Comparison of ENCODE assay signal across 8 cellular contexts in the genomic region with DNA sequence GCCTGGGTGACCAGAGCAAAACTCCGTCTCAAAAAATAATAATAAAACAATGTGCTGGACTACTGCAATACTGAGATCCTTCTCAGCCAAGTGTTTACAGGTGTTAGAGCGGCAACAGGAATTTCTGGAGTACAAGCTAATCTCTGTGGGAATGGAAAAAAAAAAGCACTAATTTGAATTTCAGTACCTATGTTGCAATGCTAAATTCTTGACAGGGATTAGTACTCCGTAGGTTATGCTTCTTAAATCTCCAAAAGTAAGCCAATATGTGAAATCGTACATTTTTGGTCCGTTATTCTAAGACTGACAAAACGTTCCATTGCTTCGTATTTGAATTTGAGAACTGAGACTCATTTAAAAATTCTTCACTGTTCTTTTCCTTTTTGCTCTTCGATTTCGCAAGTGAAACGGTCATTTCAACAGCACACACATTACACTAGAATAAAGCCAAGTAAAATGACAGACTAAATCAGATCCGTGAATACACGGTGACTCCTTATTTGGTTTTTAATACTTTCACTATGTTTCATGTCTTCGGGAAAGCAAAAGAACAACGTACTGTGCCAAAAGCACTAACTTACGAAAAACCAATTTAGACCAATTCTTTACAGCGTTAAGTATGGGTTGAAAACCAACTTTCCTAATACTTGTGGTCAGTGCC. TPM values are rescaled to one million over a fixed set of nuclear protein-coding genes. Genes with fewer than 3 reads are reported as not detected.
DNase-seq lines count a peak whose midpoint lies in the region; ATAC-seq and TF ChIP-seq lines count a peak whose summit lies in the region.

No MANE protein-coding gene starts in this region.

- peak overlapping the region; percentile 74 for H3K9ac ChIP-seq in trophoblast cell (ENCODE audit: low read length)

- H3K14ac ChIP-seq in trophoblast cell (ENCODE audit: low read length), result no peak overlapping the region

- peaks cover 7% of the 10 kb centered on the region for H3K79me2 ChIP-seq in trophoblast cell (ENCODE audit: control insufficient read depth, insufficient read depth, low read length, poor library complexity)

- no peaks in the 10 kb centered on the region for H3K27me3 Mint-ChIP-seq in activated CD4-positive, alpha-beta T cell treated with anti-CD3 and anti-CD28 coated beads, Interleukin-2, amount 10 ng/mL, durations not matched to agents 24 days and 14 days

- no peaks in the 10 kb centered on the region for H3K27me3 ChIP-seq in RWPE2 (ENCODE audit: insufficient read depth, poor library complexity, severe bottlenecking)
- no peaks in the 10 kb centered on the region for H3K27me3 ChIP-seq in trophoblast cell (ENCODE audit: insufficient read depth, low read length)

- intact Hi-C loops in activated CD4-positive, alpha-beta T cell treated with anti-CD3 and anti-CD28 coated beads, Interleukin-2, amount 10 ng/mL, durations not matched to agents 24 days and 14 days (cut with micrococcal nuclease), result loop anchor here (5.0 kb wide), 1 partner anchor 133 kb away; a partner anchor contains a TSS

- H3K9me3 ChIP-seq in RWPE2 (ENCODE audit: severe bottlenecking), result no peaks in the 10 kb centered on the region
- peaks cover 4% of the 10 kb centered on the region for H3K9me3 ChIP-seq in trophoblast cell (ENCODE audit: insufficient read depth, low read depth, low read length)

- no peak for TF ChIP-seq CTCF in RWPE2 (IDR thresholded peaks at IDR 0.05; ENCODE audit: poor library complexity, severe bottlenecking)

- no peak overlapping the region for H3K18ac ChIP-seq in trophoblast cell (ENCODE audit: low read length)

- H3K27ac ChIP-seq in RWPE2 (ENCODE audit: poor library complexity, severe bottlenecking) (peak overlapping the region; percentile 90), epithelial cell of prostate (peak overlapping the region; percentile 95), trophoblast cell (ENCODE audit: low read depth, low read length) (no peak overlapping the region)

- no peak overlapping the region for H4K91ac ChIP-seq in trophoblast cell (ENCODE audit: low read depth, low read length)

- WGBS in trophoblast cell (ENCODE audit: extremely low coverage, insufficient coverage, insufficient read length), result no CpG with 5 or more reads among the region's 16 CpGs

- H3K4me1 Mint-ChIP-seq in activated CD4-positive, alpha-beta T cell treated with anti-CD3 and anti-CD28 coated beads, Interleukin-2, amount 10 ng/mL, durations not matched to agents 24 days and 14 days, result peaks cover 31% of the 10 kb centered on the region

- H2AK5ac ChIP-seq in trophoblast cell (ENCODE audit: low read length), result no peak overlapping the region

- H4K8ac ChIP-seq in trophoblast cell (ENCODE audit: low read depth, low read length), result no peak overlapping the region

- H3K4me1 ChIP-seq in RWPE2 (ENCODE audit: insufficient read depth, poor library complexity, severe bottlenecking) (peaks cover 46% of the 10 kb centered on the region), trophoblast cell (ENCODE audit: control insufficient read depth in 1 of 2, insufficient read depth in 2 of 2, low read length in 2 of 2) (peaks cover 2 to 5% of the 10 kb centered on the region in 2 experiments)

- no peak overlapping the region for H4K12ac ChIP-seq in trophoblast cell (ENCODE audit: low read depth, low read length)

- H3K4me3 ChIP-seq in RWPE2 (ENCODE audit: severe bottlenecking) (peak overlapping the region; percentile 76), trophoblast cell (ENCODE audit: low read depth, low read length) (no peak overlapping the region)

- H3K36me3 ChIP-seq in RWPE2 (ENCODE audit: low read depth) (peaks cover 27% of the 10 kb centered on the region), trophoblast cell (ENCODE audit: control insufficient read depth in 1 of 2, insufficient read depth in 2 of 2, low read length in 2 of 2) (peaks cover 0 to 3% of the 10 kb centered on the region in 2 experiments)

- peak overlapping the region; percentile 94 for H3K4me2 ChIP-seq in trophoblast cell (ENCODE audit: low read length)

- H3K4ac ChIP-seq in trophoblast cell (ENCODE audit: low read depth, low read length), result no peak overlapping the region

- peaks cover 12% of the 10 kb centered on the region for H3K79me1 ChIP-seq in trophoblast cell (ENCODE audit: low read length)

- no peak overlapping the region for H3K23ac ChIP-seq in trophoblast cell (ENCODE audit: low read length)

- H2BK5ac ChIP-seq in trophoblast cell (ENCODE audit: low read depth, low read length, poor library complexity), result no peak overlapping the region

- no peak overlapping the region for H2BK120ac ChIP-seq in trophoblast cell (ENCODE audit: insufficient read depth, low read length, poor library complexity)

- H2BK12ac ChIP-seq in trophoblast cell (ENCODE audit: low read length), result no peak overlapping the region

- H3K4me3 Mint-ChIP-seq in activated CD4-positive, alpha-beta T cell treated with anti-CD3 and anti-CD28 coated beads, Interleukin-2, amount 10 ng/mL, durations not matched to agents 24 days and 14 days, result peak overlapping the region; percentile 82

- no peak overlapping the region for H2AFZ ChIP-seq in trophoblast cell (ENCODE audit: insufficient read depth, low read length, poor library complexity)

- no peak for DNase-seq in activated CD4-positive, alpha-beta T cell treated with anti-CD3 and anti-CD28 coated beads, Interleukin-2, amount 10 ng/mL, durations not matched to agents 24 days and 14 days
- DNase-seq in activated CD4-positive, alpha-beta T cell treated with anti-CD3 and anti-CD28 coated beads for 48 hours, result no peak
- DNase-seq in RWPE2 (ENCODE audit: low spot score) (no peak), epithelial cell of prostate (ENCODE audit: low read depth, low spot score) (no peak), trophoblast cell (peak in 1 of 2 donors; percentile 61), cerebellar nuclear complex (lab: John Stamatoyannopoulos, UW) (no peak), G401 (ENCODE audit: low spot score) (no peak)

- H3K36me3 Mint-ChIP-seq in activated CD4-positive, alpha-beta T cell treated with anti-CD3 and anti-CD28 coated beads, Interleukin-2, amount 10 ng/mL, durations not matched to agents 24 days and 14 days (ENCODE audit: low read depth), result peaks cover 17% of the 10 kb centered on the region

- no peak for ATAC-seq in RWPE2 (ENCODE audit: low read depth)
- ATAC-seq in GM19351 (IDR thresholded peaks at IDR 0.05; ENCODE audit: unreplicated experiment), result no peak

- H3K9me3 Mint-ChIP-seq in activated CD4-positive, alpha-beta T cell treated with anti-CD3 and anti-CD28 coated beads, Interleukin-2, amount 10 ng/mL, durations not matched to agents 24 days and 14 days, result no peaks in the 10 kb centered on the region

- in situ Hi-C loops in G401 (cut with HindIII; ENCODE audit: low sequenced_read_pairs), result no loop called here

- H3K27ac Mint-ChIP-seq in activated CD4-positive, alpha-beta T cell treated with anti-CD3 and anti-CD28 coated beads, Interleukin-2, amount 10 ng/mL, durations not matched to agents 24 days and 14 days, result peak overlapping the region; percentile 88

RNA-seq across cellular contexts. Expression of a gene that starts 1.0 kb away (rescaled TPM):
- 38.5 and 39.5 TPM in 2 replicates for total RNA-seq in activated CD4-positive, alpha-beta T cell treated with anti-CD3 and anti-CD28 coated beads, Interleukin-2, amount 10 ng/mL, durations not matched to agents 24 days and 14 days
- polyA plus RNA-seq in trophoblast cell (2013), result 17.6 and 18.0 TPM in 2 replicates
- total RNA-seq in G401 (2014; rRNA removed; shearing (Covaris generic)), result 26.0 and 40.0 TPM in 2 replicates

RNA-seq across cellular contexts. Expression of a gene that starts 11.1 kb away (rescaled TPM):
- 51.3 and 54.2 TPM in 2 replicates for total RNA-seq in activated CD4-positive, alpha-beta T cell treated with anti-CD3 and anti-CD28 coated beads, Interleukin-2, amount 10 ng/mL, durations not matched to agents 24 days and 14 days
- polyA plus RNA-seq in trophoblast cell (2013), result 186 and 191 TPM in 2 replicates
- total RNA-seq in G401 (2014; rRNA removed; shearing (Covaris generic)), result 78.3 and 80.5 TPM in 2 replicates

RNA-seq across cellular contexts. Expression of a gene that starts 56.0 kb away (rescaled TPM):
- total RNA-seq in activated CD4-positive, alpha-beta T cell treated with anti-CD3 and anti-CD28 coated beads, Interleukin-2, amount 10 ng/mL, durations not matched to agents 24 days and 14 days, result 2.1 and 3.1 TPM in 2 replicates
- polyA plus RNA-seq in trophoblast cell (2013), result 64.9 and 69.8 TPM in 2 replicates
- 19.6 and 26.9 TPM in 2 replicates for total RNA-seq in G401 (2014; rRNA removed; shearing (Covaris generic))
